23 cellular contexts compared by ENCODE assay signal in the genomic region with DNA sequence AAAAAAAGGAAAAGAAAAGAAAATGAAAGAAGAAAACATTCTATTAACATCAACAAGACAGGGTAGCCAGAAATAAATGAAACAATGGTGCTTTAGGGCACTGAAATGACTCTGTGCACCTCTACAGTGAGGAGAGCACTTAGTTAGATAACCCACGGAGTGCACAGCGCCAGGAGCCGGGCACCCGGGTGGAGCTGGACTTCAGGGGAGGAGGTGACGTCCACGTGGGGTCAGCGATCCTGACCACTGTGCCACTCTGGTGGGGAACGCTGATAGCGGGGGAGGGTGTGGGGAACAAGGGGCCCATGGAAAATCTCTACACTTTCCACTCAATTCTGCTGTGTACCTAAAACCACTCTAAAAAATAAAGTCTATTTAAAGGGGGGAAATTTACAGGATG. TPM values are rescaled to one million over a fixed set of nuclear protein-coding genes. Genes with fewer than 3 reads are reported as not detected.
"Had no signal": no experiment of that assay in that cellular context is flagged by ENCODE, and none has a peak within 500 bp of the region (broad histone marks: within the 10 kb centered on the region; RNA-seq: fewer than 3 reads in every experiment).

No MANE protein-coding gene starts in this region.

- H3K4me3 Mint-ChIP-seq: IgD-negative memory B cell had no signal

- ATAC-seq: HepG2, K562 had no signal

- H3K27ac Mint-ChIP-seq: IgD-negative memory B cell had no signal

- DNase-seq: Kasumi-1, MM.1S, NCI-H1092 treated with DMSO at 0.1 percent for 48 hours, NCI-H1436, NCI-H187, NCI-H2029, NCI-H2081 treated with DMSO at 0.1 percent for 48 hours, NCI-H2171, NCI-H226, NCI-H446, NCI-H510A, NCI-H524 treated with DMSO at 0.1 percent for 48 hours, NCI-H69, NCI-H774, RPMI8226, SHP77, SK-N-SH had no signal

- H3K36me3 Mint-ChIP-seq: IgD-negative memory B cell had no signal

RNA-seq across cellular contexts. Expression of a gene that starts 15.7 kb away (rescaled TPM):
- total RNA-seq: HepG2, HT1080, K562, M059J, SK-MEL-5 had no signal
